In the genomic region with DNA sequence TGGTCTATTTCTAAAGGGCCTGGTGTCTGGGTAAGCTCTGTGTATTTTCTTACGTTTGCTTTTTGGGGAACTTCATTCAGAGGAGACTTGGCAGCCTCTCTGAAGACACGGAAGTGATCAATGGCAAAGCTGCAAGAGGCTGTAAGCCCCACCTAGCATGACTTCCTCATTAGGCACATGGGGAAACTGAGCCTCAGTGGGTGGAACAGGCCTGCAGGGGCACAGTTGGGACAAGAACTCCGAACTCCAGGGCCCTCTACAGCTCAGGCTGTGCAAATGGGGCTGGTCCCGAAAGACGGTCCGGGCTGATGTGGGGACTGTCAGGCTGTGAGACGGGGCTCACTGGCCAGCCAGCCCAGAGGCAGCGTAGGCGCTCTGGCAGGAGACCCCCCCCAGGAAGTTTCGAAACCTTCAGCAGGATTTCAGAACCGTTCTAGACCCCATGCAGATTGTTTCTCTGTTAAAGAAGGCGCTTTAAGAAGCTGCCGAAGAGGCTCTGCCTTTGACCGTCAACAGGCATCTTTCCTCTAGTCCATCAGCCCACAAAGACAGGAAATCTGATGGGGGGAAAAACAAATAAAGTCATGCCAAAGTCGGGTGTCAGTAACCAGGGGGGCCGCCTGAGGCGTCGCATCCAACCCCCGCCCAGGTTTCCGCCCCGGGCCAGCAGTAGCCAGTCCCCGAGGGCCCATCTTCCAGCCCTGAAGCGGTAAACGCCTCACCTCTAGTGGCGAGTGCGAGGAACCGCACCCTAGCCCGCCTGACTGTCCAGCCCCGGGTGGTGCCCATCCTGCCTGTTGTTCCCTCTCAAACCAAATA, we compare ENCODE assay signal across 8 cellular contexts.
DNase-seq lines count a peak whose midpoint lies in the region; ATAC-seq and TF ChIP-seq lines count a peak whose summit lies in the region.

No MANE protein-coding gene starts in this region.

- CTCF ChIA-PET in activated CD8-positive, alpha-beta T cell treated with anti-CD3 and anti-CD28 coated beads, Interleukin-2, amount 10 ng/mL, durations not matched to agents 7 days and 5 days (lab: Charles Lee): interaction anchor here (0.9 to 2.8 kb wide), 7 partner anchors 9 to 53 kb away, joined by 3 to 9 read pairs (median 5); no protein-coding TSS in a partner anchor

- 14% methylated on average over 29 of the region's 29 CpGs for WGBS in thymus

- peaks cover 10% of the 10 kb centered on the region for H3K4me1 ChIP-seq in thymus (ENCODE audit: control insufficient read depth, insufficient read depth, low read length)

- peak; percentile 56 for ATAC-seq in GM19324 (IDR thresholded peaks at IDR 0.05; ENCODE audit: low FRiP score, unreplicated experiment)
- peak; percentile 69 for ATAC-seq in activated CD8-positive, alpha-beta T cell treated with anti-CD3 and anti-CD28 coated beads, Interleukin-2, amount 10 ng/mL, durations not matched to agents 7 days and 5 days
- ATAC-seq in natural killer cell treated with Interleukin-12 subunit alpha and Interleukin-12 subunit beta and Interleukin-15 and Interleukin-18, amount 100 ng/mL, for 72 hours: peak; percentile 62 to 71

- no peaks in the 10 kb centered on the region for H3K36me3 Mint-ChIP-seq in activated CD8-positive, alpha-beta T cell treated with anti-CD3 and anti-CD28 coated beads, Interleukin-2, amount 10 ng/mL, durations not matched to agents 7 days and 5 days (ENCODE audit: low read depth)
- H3K36me3 Mint-ChIP-seq in natural killer cell treated with Interleukin-12 subunit alpha and Interleukin-12 subunit beta and Interleukin-15 and Interleukin-18, amount 100 ng/mL, for 72 hours: no peaks in the 10 kb centered on the region

- no peaks in the 10 kb centered on the region for H3K9me3 Mint-ChIP-seq in activated CD8-positive, alpha-beta T cell treated with anti-CD3 and anti-CD28 coated beads, Interleukin-2, amount 10 ng/mL, durations not matched to agents 7 days and 5 days (ENCODE audit: insufficient read depth)
- no peaks in the 10 kb centered on the region for H3K9me3 Mint-ChIP-seq in natural killer cell treated with Interleukin-12 subunit alpha and Interleukin-12 subunit beta and Interleukin-15 and Interleukin-18, amount 100 ng/mL, for 72 hours

- DNase-seq in AG08395 (ENCODE audit: low spot score): peak; percentile 78
- DNase-seq in LoVo (ENCODE audit: low spot score): peak; percentile 40
- peak; percentile 70 for DNase-seq in activated CD8-positive, alpha-beta T cell treated with anti-CD3 and anti-CD28 coated beads, Interleukin-2, amount 10 ng/mL, durations not matched to agents 7 days and 5 days
- DNase-seq in epithelial cell of proximal tubule (ENCODE audit: low read depth): no peak
- DNase-seq in natural killer cell treated with Interleukin-12 subunit alpha and Interleukin-12 subunit beta and Interleukin-15 and Interleukin-18, amount 100 ng/mL, for 72 hours (ENCODE audit: low spot score): peak; percentile 74
- no peak for DNase-seq in NCI-H2107 (lab: John Stamatoyannopoulos, UW)

- no peak overlapping the region for H3K27ac ChIP-seq in thymus (ENCODE audit: low read depth)

- no peak overlapping the region for H3K4me3 Mint-ChIP-seq in activated CD8-positive, alpha-beta T cell treated with anti-CD3 and anti-CD28 coated beads, Interleukin-2, amount 10 ng/mL, durations not matched to agents 7 days and 5 days
- peak overlapping the region; percentile 32 for H3K4me3 Mint-ChIP-seq in natural killer cell treated with Interleukin-12 subunit alpha and Interleukin-12 subunit beta and Interleukin-15 and Interleukin-18, amount 100 ng/mL, for 72 hours

- POLR2A ChIA-PET in activated CD8-positive, alpha-beta T cell treated with anti-CD3 and anti-CD28 coated beads, Interleukin-2, amount 10 ng/mL, durations not matched to agents 7 days and 5 days (lab: Charles Lee): no interaction called here

- H3K27me3 Mint-ChIP-seq in activated CD8-positive, alpha-beta T cell treated with anti-CD3 and anti-CD28 coated beads, Interleukin-2, amount 10 ng/mL, durations not matched to agents 7 days and 5 days (ENCODE audit: low read depth): peaks cover 2% of the 10 kb centered on the region
- peaks cover 6 to 8% of the 10 kb centered on the region in 2 donors for H3K27me3 Mint-ChIP-seq in natural killer cell treated with Interleukin-12 subunit alpha and Interleukin-12 subunit beta and Interleukin-15 and Interleukin-18, amount 100 ng/mL, for 72 hours

- H3K9me3 ChIP-seq in thymus (ENCODE audit: control insufficient read depth): no peaks in the 10 kb centered on the region

- H3K4me3 ChIP-seq in epithelial cell of proximal tubule (ENCODE audit: low read depth, low read length): no peak overlapping the region
- H3K4me3 ChIP-seq in thymus (ENCODE audit: low read length): peak overlapping the region; percentile 27

- peak; percentile 75 for TF ChIP-seq CTCF in epithelial cell of proximal tubule (conservative IDR thresholded peaks at IDR 0.05; ENCODE audit: low read depth, low read length)

- H3K27ac Mint-ChIP-seq in activated CD8-positive, alpha-beta T cell treated with anti-CD3 and anti-CD28 coated beads, Interleukin-2, amount 10 ng/mL, durations not matched to agents 7 days and 5 days: no peak overlapping the region
- H3K27ac Mint-ChIP-seq in natural killer cell treated with Interleukin-12 subunit alpha and Interleukin-12 subunit beta and Interleukin-15 and Interleukin-18, amount 100 ng/mL, for 72 hours: peak overlapping the region in 1 of 2 donors; percentile 58

- peaks cover 32% of the 10 kb centered on the region for H3K4me1 Mint-ChIP-seq in activated CD8-positive, alpha-beta T cell treated with anti-CD3 and anti-CD28 coated beads, Interleukin-2, amount 10 ng/mL, durations not matched to agents 7 days and 5 days (ENCODE audit: low read depth)
- peaks cover 30 to 33% of the 10 kb centered on the region in 2 donors for H3K4me1 Mint-ChIP-seq in natural killer cell treated with Interleukin-12 subunit alpha and Interleukin-12 subunit beta and Interleukin-15 and Interleukin-18, amount 100 ng/mL, for 72 hours (ENCODE audit: low read depth in 2 of 2)

- no peaks in the 10 kb centered on the region for H3K36me3 ChIP-seq in thymus (ENCODE audit: control insufficient read depth, insufficient read depth)

- no peaks in the 10 kb centered on the region for H3K27me3 ChIP-seq in thymus (ENCODE audit: control insufficient read depth, insufficient read depth)

Comparison
In these comparisons a context has a peak if more than half of its experiments do, and no peak if none do; other contexts are left out.
1. DNase-seq: peak in AG08395 (single experiment), LoVo (single experiment), activated CD8-positive, alpha-beta T cell treated with anti-CD3 and anti-CD28 coated beads, Interleukin-2, amount 10 ng/mL, durations not matched to agents 7 days and 5 days (single experiment) and natural killer cell treated with Interleukin-12 subunit alpha and Interleukin-12 subunit beta and Interleukin-15 and Interleukin-18, amount 100 ng/mL, for 72 hours (single experiment); none in epithelial cell of proximal tubule (single experiment) and NCI-H2107 (single experiment).
2. Peak in every context shown above with its lines, with median percentiles within 50 percentile points of each other: ATAC-seq.